Comparison of ENCODE assay signal across 18 cellular contexts in the genomic region with DNA sequence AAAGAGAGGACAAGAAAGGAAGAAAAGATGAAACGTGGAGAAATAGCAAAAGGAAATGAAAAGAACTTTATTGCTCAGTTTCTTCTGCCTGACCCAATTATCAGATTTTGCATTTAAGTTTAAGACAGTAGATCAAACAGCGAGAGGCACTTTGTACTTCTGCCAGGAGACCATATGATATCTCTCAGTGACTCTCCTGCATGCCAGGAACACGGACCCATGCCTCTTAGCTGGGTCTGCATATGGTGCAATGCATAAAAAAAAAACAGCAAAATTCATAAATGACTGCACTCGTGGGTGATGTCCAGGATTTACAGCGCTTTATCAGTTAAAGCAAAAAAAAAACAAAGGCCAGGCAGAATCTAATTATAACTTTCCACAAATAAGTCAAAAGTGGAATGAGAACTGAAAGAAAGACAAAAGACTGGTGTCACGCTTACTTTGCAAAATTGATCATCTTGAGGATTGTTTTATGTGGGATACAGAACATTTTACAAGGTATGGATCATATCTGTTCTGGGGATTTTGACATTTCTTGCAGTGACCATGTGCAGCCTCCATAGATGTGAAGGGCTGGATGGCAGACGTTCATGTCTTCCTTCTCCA.
DNase-seq lines count a peak whose midpoint lies in the region; ATAC-seq, FAIRE-seq and TF ChIP-seq lines count a peak whose summit lies in the region.
"Had no signal": no experiment of that assay in that cellular context is flagged by ENCODE, and none has a peak within 500 bp of the region (broad histone marks: within the 10 kb centered on the region; RNA-seq: fewer than 3 reads in every experiment).

No MANE protein-coding gene starts in this region.

- H3K9me3 ChIP-seq in esophagus squamous epithelium: no peaks in the 10 kb centered on the region
- H3K9me3 ChIP-seq: vagina had no signal

- no peak for TF ChIP-seq CTCF in activated CD8-positive, alpha-beta T cell treated with anti-CD3 and anti-CD28 coated beads for 36 hours (IDR thresholded peaks at IDR 0.05)
- no peak for TF ChIP-seq CTCF in esophagus squamous epithelium (IDR thresholded peaks at IDR 0.05)

- peak overlapping the region; percentile 89 for H3K27ac Mint-ChIP-seq in activated CD8-positive, alpha-beta T cell treated with anti-CD3 and anti-CD28 coated beads for 36 hours
- H3K27ac Mint-ChIP-seq in activated CD8-positive, alpha-beta T cell treated with anti-CD3 and anti-CD28 coated beads, Interleukin-2, amount 10 ng/mL, durations not matched to agents 7 days and 5 days: no peak overlapping the region
- H3K27ac Mint-ChIP-seq in activated T-helper 17 cell treated with anti-CD3 and anti-CD28 coated beads, Interleukin-2, amount 50 U/mL, for 72 hours: peak overlapping the region; percentile 99
- H3K27ac Mint-ChIP-seq in naive thymus-derived CD8-positive, alpha-beta T cell: peak overlapping the region; percentile 72 to 94 (median 86)
- H3K27ac Mint-ChIP-seq: GM23338, memory B cell had no signal

- peaks cover 9% of the 10 kb centered on the region for H3K36me3 Mint-ChIP-seq in activated CD8-positive, alpha-beta T cell treated with anti-CD3 and anti-CD28 coated beads for 36 hours (ENCODE audit: low read depth)
- H3K36me3 Mint-ChIP-seq in activated CD8-positive, alpha-beta T cell treated with anti-CD3 and anti-CD28 coated beads, Interleukin-2, amount 10 ng/mL, durations not matched to agents 7 days and 5 days (ENCODE audit: low read depth): no peaks in the 10 kb centered on the region
- peaks cover 14% of the 10 kb centered on the region for H3K36me3 Mint-ChIP-seq in activated T-helper 17 cell treated with anti-CD3 and anti-CD28 coated beads, Interleukin-2, amount 50 U/mL, for 72 hours (ENCODE audit: low read depth)
- H3K36me3 Mint-ChIP-seq in naive thymus-derived CD8-positive, alpha-beta T cell: peaks cover 0 to 29% (median 2%) of the 10 kb centered on the region in 3 donors

- H3K36me3 ChIP-seq in esophagus squamous epithelium: no peaks in the 10 kb centered on the region
- H3K36me3 ChIP-seq: vagina had no signal

- CTCF ChIA-PET in activated CD8-positive, alpha-beta T cell treated with anti-CD3 and anti-CD28 coated beads for 36 hours (lab: Charles Lee): interaction anchor here (0.9 to 1.0 kb wide), 2 partner anchors 9 to 14 kb away, joined by 3 read pairs; no protein-coding TSS in a partner anchor
- CTCF ChIA-PET in activated CD8-positive, alpha-beta T cell treated with anti-CD3 and anti-CD28 coated beads, Interleukin-2, amount 10 ng/mL, durations not matched to agents 7 days and 5 days (lab: Charles Lee): interaction anchor here (1.6 to 2.0 kb wide), 2 partner anchors 12 to 20 kb away, joined by 4 to 6 read pairs; no protein-coding TSS in a partner anchor

- no peak for FAIRE-seq in GM12891 (lab: Jason Lieb, UNC)
- FAIRE-seq: endometrium had no signal

- intact Hi-C loops in activated CD8-positive, alpha-beta T cell treated with anti-CD3 and anti-CD28 coated beads for 36 hours (cut with micrococcal nuclease): loop anchor here (2.0 to 5.0 kb wide), 2 partner anchors 13 to 78 kb away; partner anchors contain the start of gene RUNX1
- intact Hi-C loops in esophagus squamous epithelium (cut with DNase I): no loop called here

- POLR2A ChIA-PET in activated CD8-positive, alpha-beta T cell treated with anti-CD3 and anti-CD28 coated beads for 36 hours (lab: Charles Lee): interaction anchor here (0.7 to 5.1 kb wide), 9 partner anchors 13 to 81 kb away, joined by 3 to 54 read pairs (median 6); no protein-coding TSS in a partner anchor
- POLR2A ChIA-PET in activated CD8-positive, alpha-beta T cell treated with anti-CD3 and anti-CD28 coated beads, Interleukin-2, amount 10 ng/mL, durations not matched to agents 7 days and 5 days (lab: Charles Lee): interaction anchor here (0.5 kb wide), 1 partner anchor 172 kb away, joined by 3 read pairs; no protein-coding TSS in a partner anchor
- POLR2A ChIA-PET in naive thymus-derived CD8-positive, alpha-beta T cell (lab: Charles Lee): interaction anchor here (0.5 kb wide), 1 partner anchor 78 kb away, joined by 6 read pairs; no protein-coding TSS in a partner anchor

- H3K4me1 ChIP-seq in esophagus squamous epithelium: peaks cover 0 to 9% (median 0%) of the 10 kb centered on the region in 3 donors

- WGBS in esophagus squamous epithelium, 2 donors: 57 to 65% methylated on average over 7 of the region's 7 CpGs

- no peaks in the 10 kb centered on the region for H3K27me3 ChIP-seq in esophagus squamous epithelium
- H3K27me3 ChIP-seq: vagina had no signal

- H3K9me3 Mint-ChIP-seq in activated CD8-positive, alpha-beta T cell treated with anti-CD3 and anti-CD28 coated beads for 36 hours: no peaks in the 10 kb centered on the region
- H3K9me3 Mint-ChIP-seq in activated CD8-positive, alpha-beta T cell treated with anti-CD3 and anti-CD28 coated beads, Interleukin-2, amount 10 ng/mL, durations not matched to agents 7 days and 5 days (ENCODE audit: insufficient read depth): no peaks in the 10 kb centered on the region
- H3K9me3 Mint-ChIP-seq in activated T-helper 17 cell treated with anti-CD3 and anti-CD28 coated beads, Interleukin-2, amount 50 U/mL, for 72 hours: no peaks in the 10 kb centered on the region
- no peaks in the 10 kb centered on the region for H3K9me3 Mint-ChIP-seq in naive thymus-derived CD8-positive, alpha-beta T cell
- H3K9me3 Mint-ChIP-seq: GM23338, immature natural killer cell, memory B cell had no signal

- H3K4me3 Mint-ChIP-seq in activated CD8-positive, alpha-beta T cell treated with anti-CD3 and anti-CD28 coated beads for 36 hours: peak overlapping the region; percentile 52
- no peak overlapping the region for H3K4me3 Mint-ChIP-seq in activated CD8-positive, alpha-beta T cell treated with anti-CD3 and anti-CD28 coated beads, Interleukin-2, amount 10 ng/mL, durations not matched to agents 7 days and 5 days
- H3K4me3 Mint-ChIP-seq in activated T-helper 17 cell treated with anti-CD3 and anti-CD28 coated beads, Interleukin-2, amount 50 U/mL, for 72 hours: peak overlapping the region; percentile 93
- peak overlapping the region; percentile 48 to 92 (median 70) for H3K4me3 Mint-ChIP-seq in naive thymus-derived CD8-positive, alpha-beta T cell
- H3K4me3 Mint-ChIP-seq: GM23338, memory B cell had no signal

- TF ChIP-seq POLR2A in GM12891 (IDR thresholded peaks at IDR 0.05; ENCODE audit: low read depth, low read length): no peak
- no peak for TF ChIP-seq POLR2A in esophagus squamous epithelium (IDR thresholded peaks at IDR 0.05)

- H3K4me3 ChIP-seq in esophagus squamous epithelium: no peak overlapping the region
- H3K4me3 ChIP-seq: GM23338, vagina had no signal

- H3K4me1 Mint-ChIP-seq in activated CD8-positive, alpha-beta T cell treated with anti-CD3 and anti-CD28 coated beads for 36 hours (ENCODE audit: low read depth): peaks cover 89% of the 10 kb centered on the region
- H3K4me1 Mint-ChIP-seq in activated CD8-positive, alpha-beta T cell treated with anti-CD3 and anti-CD28 coated beads, Interleukin-2, amount 10 ng/mL, durations not matched to agents 7 days and 5 days (ENCODE audit: low read depth): peaks cover 64% of the 10 kb centered on the region
- H3K4me1 Mint-ChIP-seq in activated T-helper 17 cell treated with anti-CD3 and anti-CD28 coated beads, Interleukin-2, amount 50 U/mL, for 72 hours: peaks cover 77% of the 10 kb centered on the region
- H3K4me1 Mint-ChIP-seq in naive thymus-derived CD8-positive, alpha-beta T cell: peaks cover 56 to 95% (median 91%) of the 10 kb centered on the region in 4 donors

- peaks cover 3% of the 10 kb centered on the region for H3K27me3 Mint-ChIP-seq in activated CD8-positive, alpha-beta T cell treated with anti-CD3 and anti-CD28 coated beads for 36 hours
- peaks cover 52% of the 10 kb centered on the region for H3K27me3 Mint-ChIP-seq in activated CD8-positive, alpha-beta T cell treated with anti-CD3 and anti-CD28 coated beads, Interleukin-2, amount 10 ng/mL, durations not matched to agents 7 days and 5 days (ENCODE audit: low read depth)
- H3K27me3 Mint-ChIP-seq in activated T-helper 17 cell treated with anti-CD3 and anti-CD28 coated beads, Interleukin-2, amount 50 U/mL, for 72 hours: no peaks in the 10 kb centered on the region
- no peaks in the 10 kb centered on the region for H3K27me3 Mint-ChIP-seq in naive thymus-derived CD8-positive, alpha-beta T cell
- H3K27me3 Mint-ChIP-seq: memory B cell had no signal

- no peak for ATAC-seq in activated CD8-positive, alpha-beta T cell treated with anti-CD3 and anti-CD28 coated beads for 36 hours
- no peak for ATAC-seq in activated CD8-positive, alpha-beta T cell treated with anti-CD3 and anti-CD28 coated beads, Interleukin-2, amount 10 ng/mL, durations not matched to agents 7 days and 5 days
- no peak for ATAC-seq in activated T-helper 17 cell treated with anti-CD3 and anti-CD28 coated beads, Interleukin-2, amount 50 U/mL, for 72 hours (replicated peaks)
- ATAC-seq in naive thymus-derived CD8-positive, alpha-beta T cell: peak; percentile 28 to 33
- ATAC-seq: GM23338, PC-3 had no signal

- no peak for DNase-seq in activated CD8-positive, alpha-beta T cell treated with anti-CD3 and anti-CD28 coated beads for 36 hours
- no peak for DNase-seq in activated CD8-positive, alpha-beta T cell treated with anti-CD3 and anti-CD28 coated beads, Interleukin-2, amount 10 ng/mL, durations not matched to agents 7 days and 5 days
- no peak for DNase-seq in GM12891 (ENCODE audit: insufficient read length, low spot score)
- no peak for DNase-seq in naive thymus-derived CD8-positive, alpha-beta T cell
- DNase-seq in AG08396 (ENCODE audit: low spot score): no peak
- DNase-seq in esophagus squamous epithelium (lab: John Stamatoyannopoulos, UW): no peak
- DNase-seq in DMS79 (lab: John Stamatoyannopoulos, UW): no peak
- DNase-seq: caudate nucleus, DMS 273 treated with DMSO at 0.1 percent for 48 hours, immature natural killer cell, NCI-H1105, NCI-H226, PC-3 had no signal

- no peak overlapping the region for H3K27ac ChIP-seq in esophagus squamous epithelium
- H3K27ac ChIP-seq: vagina had no signal

TF ChIP-seq in GM12891, 5 proteins besides CTCF, POLR2A, EP300 and RAD21:
- TF ChIP-seq POLR2AphosphoS5 (IDR thresholded peaks at IDR 0.05; ENCODE audit: low read depth, low read length) (no peak), TAF1 (IDR thresholded peaks at IDR 0.05; ENCODE audit: low read depth, low read length) (no peak), SPI1 (IDR thresholded peaks at IDR 0.05; ENCODE audit: low read depth, low read length) (peak; percentile 33; the same call in 1 of the 2 replicates), POU2F2 (IDR thresholded peaks at IDR 0.05; ENCODE audit: low read depth, low read length) (no peak), PAX5 (IDR thresholded peaks at IDR 0.05; ENCODE audit: insufficient read depth, low read length, severe bottlenecking) (no peak)

Comparison
In these comparisons a context has a peak if more than half of its experiments do, and no peak if none do; other contexts are left out.
1. ATAC-seq: peak in naive thymus-derived CD8-positive, alpha-beta T cell (2 of 2); none in activated CD8-positive, alpha-beta T cell treated with anti-CD3 and anti-CD28 coated beads for 36 hours (single experiment), activated CD8-positive, alpha-beta T cell treated with anti-CD3 and anti-CD28 coated beads, Interleukin-2, amount 10 ng/mL, durations not matched to agents 7 days and 5 days (single experiment) and activated T-helper 17 cell treated with anti-CD3 and anti-CD28 coated beads, Interleukin-2, amount 50 U/mL, for 72 hours (single experiment).